1 cellular context compared by ENCODE assay signal in genomic region chr22:42648368-42649260, GRCh38.
TF ChIP-seq lines count a peak whose summit lies in the region.

No MANE protein-coding gene starts in this region.

TF ChIP-seq in HepG2, 621 proteins besides CTCF, POLR2A, EP300 and RAD21 (continued from another document and continues in another):
- peak; percentile 69 for TF ChIP-seq ARID5B (CRISPR knock-in tag; IDR thresholded peaks at IDR 0.05)
- 0 out of 2 replicates have a peak, but pooled peaks have one; percentile 46 for TF ChIP-seq ZNF441 (CRISPR knock-in tag; IDR thresholded peaks at IDR 0.05; ENCODE audit: borderline replicate concordance)
- no peak for TF ChIP-seq SKIL (CRISPR knock-in tag; IDR thresholded peaks at IDR 0.05; ENCODE audit: borderline replicate concordance)
- peak; percentile 82 for TF ChIP-seq PATZ1 (CRISPR knock-in tag; IDR thresholded peaks at IDR 0.05)
- TF ChIP-seq ZNF468 (CRISPR knock-in tag; IDR thresholded peaks at IDR 0.05), result 0 out of 2 replicates have a peak, but pooled peaks have one; percentile 11
- 0 out of 2 replicates have a peak, but pooled peaks have one; percentile 18 for TF ChIP-seq ZNF878 (CRISPR knock-in tag; IDR thresholded peaks at IDR 0.05)
- no peak for TF ChIP-seq ZNF496 (CRISPR knock-in tag; IDR thresholded peaks at IDR 0.05; ENCODE audit: insufficient replicate concordance)
- peak; percentile 67 for TF ChIP-seq FOXA3 (CRISPR knock-in tag; IDR thresholded peaks at IDR 0.05)
- TF ChIP-seq ZSCAN21 (CRISPR knock-in tag; IDR thresholded peaks at IDR 0.05; ENCODE audit: borderline replicate concordance), result 0 out of 2 replicates have a peak, but pooled peaks have one; percentile 75
- TF ChIP-seq ZBTB4 (CRISPR knock-in tag; IDR thresholded peaks at IDR 0.05; ENCODE audit: borderline replicate concordance), result peak; percentile 55; the same call in 1 of the 2 replicates
- peak; percentile 59; the same call in 1 of the 2 replicates for TF ChIP-seq ZNF609 (CRISPR knock-in tag; IDR thresholded peaks at IDR 0.05; ENCODE audit: borderline replicate concordance)
- peak; percentile 79 for TF ChIP-seq ZNF124 (CRISPR knock-in tag; IDR thresholded peaks at IDR 0.05)
- peak; percentile 13; the same call in 1 of the 2 replicates for TF ChIP-seq NRL (CRISPR knock-in tag; IDR thresholded peaks at IDR 0.05; ENCODE audit: borderline replicate concordance)
- TF ChIP-seq GZF1 (CRISPR knock-in tag; IDR thresholded peaks at IDR 0.05), result 0 out of 2 replicates have a peak, but pooled peaks have one; percentile 49
- TF ChIP-seq PHF8 (CRISPR knock-in tag; IDR thresholded peaks at IDR 0.05), result peak; percentile 56; the same call in 1 of the 2 replicates
- TF ChIP-seq ATF7-NPFF (CRISPR knock-in tag; IDR thresholded peaks at IDR 0.05; ENCODE audit: low read depth), result no peak; the same call in 1 of the 2 replicates
- 0 out of 2 replicates have a peak, but pooled peaks have one; percentile 79 for TF ChIP-seq ZNF704 (CRISPR knock-in tag; IDR thresholded peaks at IDR 0.05; ENCODE audit: borderline replicate concordance)
- TF ChIP-seq MYC (CRISPR knock-in tag; IDR thresholded peaks at IDR 0.05; ENCODE audit: borderline replicate concordance), result peak; percentile 87
- peak; percentile 93 for TF ChIP-seq HDAC1 (CRISPR knock-in tag; IDR thresholded peaks at IDR 0.05)
- peak; percentile 34 for TF ChIP-seq MXD3 (CRISPR knock-in tag; IDR thresholded peaks at IDR 0.05)
- TF ChIP-seq PCBP2 (optimal IDR thresholded peaks at IDR 0.05; ENCODE audit: low read depth, low read length, poor library complexity, severe bottlenecking), result no peak
- TF ChIP-seq CSRNP2 (CRISPR knock-in tag; conservative IDR thresholded peaks at IDR 0.05; ENCODE audit: low read depth), result no peak
- TF ChIP-seq TFAP4 (IDR thresholded peaks at IDR 0.05; ENCODE audit: borderline replicate concordance, low read depth), result peak; percentile 68; the same call in 1 of the 2 replicates
- TF ChIP-seq ZNF674 (CRISPR knock-in tag; IDR thresholded peaks at IDR 0.05; ENCODE audit: low read depth), result no peak
